9 cellular contexts compared by ENCODE assay signal in the genomic region with DNA sequence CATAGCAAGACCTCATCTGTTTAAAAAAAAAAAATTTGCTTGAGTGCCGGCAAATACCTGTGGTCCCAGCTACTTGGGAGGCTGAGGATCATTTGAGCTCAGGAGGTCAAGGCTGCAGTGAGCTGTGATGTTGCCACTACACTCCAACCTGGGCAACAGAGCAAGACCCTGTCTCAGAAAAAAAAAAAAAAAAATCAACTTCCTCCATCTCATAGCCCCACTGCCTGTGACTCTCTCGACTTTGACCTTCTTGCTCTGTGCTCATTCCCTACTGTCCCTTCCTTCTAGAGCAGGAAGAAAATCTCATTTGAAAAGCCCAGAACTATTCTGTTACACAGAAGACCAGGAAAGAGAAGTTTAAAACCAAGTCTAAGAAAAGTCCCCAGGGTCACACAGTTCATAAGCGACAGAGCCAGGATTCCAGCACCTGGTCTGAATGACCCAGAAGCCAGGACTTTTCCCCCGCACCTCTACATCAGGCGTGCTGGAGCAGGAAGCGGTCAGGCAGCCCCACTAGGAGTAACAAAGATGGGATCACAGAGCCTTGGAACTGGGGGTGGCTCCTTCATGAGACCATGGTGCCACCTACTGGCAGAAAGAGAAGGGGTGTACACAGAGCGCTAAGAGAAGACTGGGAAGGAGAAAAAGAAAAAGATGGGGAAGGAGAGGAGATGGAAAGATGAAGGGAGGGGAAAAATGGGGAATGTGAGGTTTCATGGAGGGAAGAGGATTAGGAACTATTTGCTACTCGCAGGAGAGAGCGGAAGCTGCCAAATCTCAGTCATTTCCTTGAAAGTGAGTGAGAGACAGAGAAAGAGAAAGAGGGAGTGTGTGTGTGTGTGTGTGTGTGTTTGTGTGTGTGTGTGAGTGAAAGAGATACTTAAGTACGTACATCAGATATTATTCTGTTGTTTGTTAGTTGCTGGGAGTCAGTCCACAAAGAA. TPM values are rescaled to one million over a fixed set of nuclear protein-coding genes. Genes with fewer than 3 reads are reported as not detected.
DNase-seq lines count a peak whose midpoint lies in the region; ATAC-seq and TF ChIP-seq lines count a peak whose summit lies in the region.
"Had no signal": no experiment of that assay in that cellular context is flagged by ENCODE, and none has a peak within 500 bp of the region (broad histone marks: within the 10 kb centered on the region; RNA-seq: fewer than 3 reads in every experiment).

No MANE protein-coding gene starts in this region.

- TF ChIP-seq CTCF in HCT116 (IDR thresholded peaks at IDR 0.05 in 2 of 3, conservative IDR thresholded peaks at IDR 0.05 in 1 of 3; ENCODE audit: borderline replicate concordance in 1 of 3, insufficient read depth in 1 of 3, low read depth in 2 of 3, low read length in 2 of 3) (peak in 2 of 3 experiments; percentile 96 to 98; a peak in 4 of 6 replicates), MCF 10A (IDR thresholded peaks at IDR 0.05; ENCODE audit: unreplicated experiment) (peak; percentile 89)

- H3K27ac ChIP-seq in HCT116 (ENCODE audit: low read depth, low read length), result no peak overlapping the region; the same call in 1 of the 2 replicates

- POLR2A ChIA-PET in HCT116 (lab: Charles Lee) (no interaction called here), MCF 10A (lab: Yijun Ruan, JAX) (interaction anchor here (1.0 to 6.6 kb wide), 6 partner anchors 9 to 289 kb away, joined by 5 to 125 read pairs (median 56); partner anchors contain the start of genes PIK3R3 and POMGNT1)

- H3K4me1 ChIP-seq in HCT116 (ENCODE audit: control insufficient read depth in 1 of 2, insufficient read depth in 2 of 2, low read length in 2 of 2), result peaks cover 55 to 63% of the 10 kb centered on the region in 2 experiments

- H3K9me3 ChIP-seq in HCT116 (ENCODE audit: control insufficient read depth in 1 of 2, insufficient read depth in 1 of 2, low read depth in 1 of 2, low read length in 2 of 2), result no peaks in the 10 kb centered on the region

- H3K36me3 Mint-ChIP-seq in MCF 10A (ENCODE audit: insufficient read depth, unreplicated experiment), result peaks cover 6% of the 10 kb centered on the region
- no peaks in the 10 kb centered on the region for H3K36me3 Mint-ChIP-seq in immature natural killer cell

- H3K9me3 Mint-ChIP-seq in MCF 10A (ENCODE audit: unreplicated experiment) (no peaks in the 10 kb centered on the region), immature natural killer cell (no peaks in the 10 kb centered on the region)

- peak overlapping the region; percentile 5; a peak in 1 of 4 replicates for H3K4me3 ChIP-seq in HCT116 (replicated peaks in 1 of 2; ENCODE audit: low read depth in 1 of 2, low read length in 2 of 2)

- H3K4me2 ChIP-seq in HCT116 (ENCODE audit: low read length), result peak overlapping the region; percentile 83

- H3K4me1 Mint-ChIP-seq in MCF 10A (ENCODE audit: insufficient read depth, unreplicated experiment), result peaks cover 7% of the 10 kb centered on the region
- H3K4me1 Mint-ChIP-seq in immature natural killer cell, result peaks cover 10 to 11% of the 10 kb centered on the region in 2 donors

- ATAC-seq in HCT116 (peak; percentile 69), HG02885 (IDR thresholded peaks at IDR 0.05; ENCODE audit: poor library complexity, unreplicated experiment) (no peak)

- TF ChIP-seq POLR2A in HCT116 (IDR thresholded peaks at IDR 0.05; ENCODE audit: borderline replicate concordance, extremely low read depth, insufficient read depth, insufficient read length), result no peak

- BruUV-seq in HCT116 (replicated peaks; lab: Mats Ljungman, UMichigan) (no TSS peak), MCF 10A (replicated peaks; lab: Mats Ljungman, UMichigan) (no TSS peak)

- no peaks in the 10 kb centered on the region for H4K20me1 ChIP-seq in HCT116 (ENCODE audit: insufficient read depth)

- RAD21 ChIA-PET in HCT116 (lab: Charles Lee; ENCODE audit: low non-redundant PET in 1 of 2, low total read pairs in 2 of 2, uncharacterized antibody in 2 of 2, unreplicated experiment in 2 of 2), result interaction anchor here in 1 of 2 experiments (0.8 kb wide), 1 partner anchor 144 kb away, joined by 4 read pairs; no protein-coding TSS in a partner anchor

- intact Hi-C loops in HCT116 (cut with micrococcal nuclease) (loop anchor here (1.0 to 5.0 kb wide), 4 partner anchors 44 to 677 kb away; partner anchors contain the start of genes CCDC163, MMACHC and TMEM69), MCF 10A (cut with micrococcal nuclease) (loop anchor here (1.0 to 10.0 kb wide), 5 partner anchors 44 to 295 kb away; partner anchors contain the start of gene PIK3R3)

- CTCF ChIA-PET in HCT116 (lab: Charles Lee), result interaction anchor here (0.7 to 0.8 kb wide), 3 partner anchors 141 to 679 kb away, joined by 3 read pairs; no protein-coding TSS in a partner anchor
- CTCF ChIA-PET in MCF 10A (lab: Yijun Ruan, JAX), result interaction anchor here (0.6 to 11.5 kb wide), 22 partner anchors 8 to 415 kb away, joined by 3 to 266 read pairs (median 4); partner anchors contain the start of gene PIK3R3

- H3K27me3 Mint-ChIP-seq in MCF 10A (ENCODE audit: insufficient read depth, unreplicated experiment) (no peaks in the 10 kb centered on the region), immature natural killer cell (ENCODE audit: low read depth in 3 of 3) (peaks cover 0 to 1% (median 0%) of the 10 kb centered on the region in 3 donors)

- peak overlapping the region; percentile 97 for H2AFZ ChIP-seq in HCT116 (ENCODE audit: low read depth, low read length, poor library complexity, severe bottlenecking)

- no peaks in the 10 kb centered on the region for H3K79me2 ChIP-seq in HCT116 (ENCODE audit: insufficient read depth, low read length)

- H3K9ac ChIP-seq in HCT116 (ENCODE audit: low read length), result peak overlapping the region; percentile 29; the same call in 1 of the 2 replicates

- TF ChIP-seq RAD21 in HCT116 (IDR thresholded peaks at IDR 0.05; ENCODE audit: low read depth), result no peak

- H3K9me2 ChIP-seq in HCT116 (ENCODE audit: insufficient read depth), result no peaks in the 10 kb centered on the region

- DNase-seq in COLO829 (ENCODE audit: low spot score) (peak; percentile 75), HCT116 (ENCODE audit: low read depth, low spot score) (peak; percentile 80), NCI-H2107 treated with DMSO at 0.1 percent for 48 hours (lab: John Stamatoyannopoulos, UW; ENCODE audit: unreplicated experiment) (peak; percentile 96), UCSD-AML1 (lab: John Stamatoyannopoulos, UW; ENCODE audit: unreplicated experiment) (peak; percentile 69), MCF 10A (ENCODE audit: unreplicated experiment) (peak; percentile 94), immature natural killer cell (peak; percentile 53 to 65 (median 58))
- DNase-seq in stimulated activated CD4-positive, alpha-beta T cell treated with anti-CD3 and anti-CD28 coated beads, Interleukin-12 subunit alpha, Interleukin-12 subunit beta, amount 100 ng/mL, for 24 hours (ENCODE audit: low read depth in 2 of 2), result peak; percentile 35 to 50

- H3K36me3 ChIP-seq in HCT116 (ENCODE audit: control insufficient read depth in 1 of 2, insufficient read depth in 2 of 2, low read length in 2 of 2), result no peaks in the 10 kb centered on the region

- H3K4me3 Mint-ChIP-seq in MCF 10A (ENCODE audit: unreplicated experiment) (no peak overlapping the region), immature natural killer cell (no peak overlapping the region)

- H3K27ac Mint-ChIP-seq in MCF 10A (ENCODE audit: low read depth, unreplicated experiment) (no peak overlapping the region), immature natural killer cell (no peak overlapping the region)

- H3K27me3 ChIP-seq in HCT116 (ENCODE audit: insufficient read depth, low read length), result no peaks in the 10 kb centered on the region

TF ChIP-seq in HCT116, 20 proteins besides CTCF, POLR2A, EP300 and RAD21:
- TF ChIP-seq SP1 (IDR thresholded peaks at IDR 0.05; ENCODE audit: low read depth) (no peak), EGR1 (IDR thresholded peaks at IDR 0.05; ENCODE audit: low read depth) (no peak), ZBTB33 (IDR thresholded peaks at IDR 0.05; ENCODE audit: extremely low read depth, insufficient replicate concordance, low read length) (no peak), FOSL1 (IDR thresholded peaks at IDR 0.05; ENCODE audit: low read depth) (no peak), TCF7L2 (IDR thresholded peaks at IDR 0.05; ENCODE audit: borderline replicate concordance, extremely low read depth, insufficient read depth, insufficient read length) (no peak), ATF3 (IDR thresholded peaks at IDR 0.05) (no peak), SIN3A (IDR thresholded peaks at IDR 0.05; ENCODE audit: low read depth) (no peak), YY1 (IDR thresholded peaks at IDR 0.05; ENCODE audit: extremely low read depth, insufficient replicate concordance, low read depth, low read length) (peak; percentile 33)

RNA-seq across cellular contexts. Expression of gene P3R3URF, which starts 3.1 kb away (rescaled TPM):
- total RNA-seq in HCT116 (2021; ENCODE audit: unreplicated experiment) (not detected), MCF 10A (2022) (not detected in 2 replicates)
- not detected in 2 replicates for polyA plus RNA-seq in HCT116 (2012)
- polyA plus RNA-seq in immature natural killer cell, result not detected
- total RNA-seq: T-helper 2 cell treated with Interferon-gamma antibody and Interleukin-4, amounts not matched to agents 100 ng/mL and 5 ng/mL, for 36 hours had no signal

RNA-seq across cellular contexts. Expression of gene TSPAN1, which starts 4.5 kb away (rescaled TPM):
- total RNA-seq in HCT116 (2021; ENCODE audit: unreplicated experiment) (9.9 TPM), MCF 10A (2022) (22.7 and 41.7 TPM in 2 replicates)
- polyA plus RNA-seq in HCT116 (2012), result 24.2 and 30.2 TPM in 2 replicates
- not detected for polyA plus RNA-seq in immature natural killer cell
- total RNA-seq: T-helper 2 cell treated with Interferon-gamma antibody and Interleukin-4, amounts not matched to agents 100 ng/mL and 5 ng/mL, for 36 hours had no signal

RNA-seq across cellular contexts. Expression of gene POMGNT1, which starts 18.8 kb away (rescaled TPM):
- total RNA-seq in HCT116 (2021; ENCODE audit: unreplicated experiment) (97.7 TPM), MCF 10A (2022) (85.4 and 90.7 TPM in 2 replicates)
- polyA plus RNA-seq in HCT116 (2012), result 71.8 and 73.8 TPM in 2 replicates
- 10 to 100 TPM; 33.7 to 36.3 (median 35.7) TPM for polyA plus RNA-seq in immature natural killer cell

RNA-seq across cellular contexts. Expression of gene LURAP1, which starts 23.7 kb away (rescaled TPM):
- total RNA-seq in HCT116 (2021; ENCODE audit: unreplicated experiment), result not detected
- 0.07 and 0.23 TPM in 2 replicates for polyA plus RNA-seq in HCT116 (2012)
- total RNA-seq in MCF 10A (2022), result 3.6 and 4.1 TPM in 2 replicates
- polyA plus RNA-seq in immature natural killer cell, result under 1 TPM in 1 of 3 donors, not detected in 2; 0.10 TPM

RNA-seq across cellular contexts. Expression of gene PIK3R3, which starts 47.0 kb away (rescaled TPM):
- total RNA-seq in HCT116 (2021; ENCODE audit: unreplicated experiment) (1.6 TPM), MCF 10A (2022) (8.0 and 9.3 TPM in 2 replicates)
- polyA plus RNA-seq in HCT116 (2012), result 0.30 and 0.59 TPM in 2 replicates
- 1 to 10 TPM; 1.6 to 7.7 (median 3.7) TPM for polyA plus RNA-seq in immature natural killer cell

Comparison
In these comparisons a context has a peak if more than half of its experiments do, and no peak if none do; other contexts are left out.
1. DNase-seq: peak in every context shown above with its lines; median percentile 96 in NCI-H2107 treated with DMSO at 0.1 percent for 48 hours; 94 in MCF 10A; 80 in HCT116; 75 in COLO829; 69 in UCSD-AML1; 58 in immature natural killer cell; 42 in stimulated activated CD4-positive, alpha-beta T cell treated with anti-CD3 and anti-CD28 coated beads, Interleukin-12 subunit alpha, Interleukin-12 subunit beta, amount 100 ng/mL, for 24 hours.